ENCODE assay signal across 11 cellular contexts in the genomic region with DNA sequence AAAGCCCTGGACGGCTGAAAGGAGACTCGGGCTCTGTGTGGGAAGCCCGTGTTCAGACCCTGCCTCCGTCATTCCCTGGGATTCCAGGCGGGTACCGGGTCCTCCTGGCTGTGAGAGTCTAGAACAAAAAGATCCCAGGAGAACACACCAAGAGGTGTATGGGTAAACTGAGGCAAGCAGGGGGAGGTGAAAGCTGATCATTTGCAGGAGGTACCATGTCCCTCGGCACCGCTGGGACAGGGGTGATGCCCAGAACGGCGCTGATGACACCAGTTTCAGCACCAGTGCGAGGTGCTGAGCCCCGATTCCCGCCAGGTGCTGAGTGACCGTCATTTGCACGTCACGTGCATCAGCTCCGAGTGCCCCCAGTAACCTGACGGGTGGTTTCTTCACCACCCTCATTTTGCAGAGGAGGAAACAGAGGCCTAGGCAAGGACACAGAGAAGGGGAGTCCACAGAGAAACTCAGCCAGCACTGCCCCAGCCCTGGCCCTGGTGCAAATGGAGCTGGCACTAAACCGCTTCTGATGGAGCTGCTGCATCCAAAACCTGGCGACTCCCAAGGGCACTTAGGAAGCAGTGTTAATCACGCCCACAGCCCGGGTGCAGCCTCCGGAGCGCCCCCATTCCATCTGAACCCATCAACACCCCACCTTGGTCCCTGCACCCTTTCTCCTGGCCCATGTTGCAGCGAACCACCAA. TPM values are rescaled to one million over a fixed set of nuclear protein-coding genes. Genes with fewer than 3 reads are reported as not detected.
A peak's percentile ranks its signal among the peaks of the same experiment; 100 is the strongest.
DNase-seq lines count a peak whose midpoint lies in the region; ATAC-seq and TF ChIP-seq lines count a peak whose summit lies in the region.
"Had no signal": no experiment of that assay in that cellular context is flagged by ENCODE, and none has a peak within 500 bp of the region (broad histone marks: within the 10 kb centered on the region; RNA-seq: fewer than 3 reads in every experiment).

No MANE protein-coding gene starts in this region.

- no peaks in the 10 kb centered on the region for H3K27me3 Mint-ChIP-seq in CD4-positive, alpha-beta T cell

- H3K9me3 ChIP-seq in CD4-positive, alpha-beta T cell (ENCODE audit: control insufficient read depth, low read length): no peaks in the 10 kb centered on the region
- H3K9me3 ChIP-seq in psoas muscle (no peaks in the 10 kb centered on the region), uterus (no peaks in the 10 kb centered on the region)
- H3K9me3 ChIP-seq: SK-N-SH had no signal

- intact Hi-C loops in CD4-positive, alpha-beta T cell (cut with DNase I, micrococcal nuclease): loop anchor here (1.0 to 10.0 kb wide), 4 partner anchors 149 to 1114 kb away; a partner anchor contains a TSS
- intact Hi-C loops in psoas muscle (cut with DNase I): loop anchor here (1.0 to 5.0 kb wide), 3 partner anchors 47 to 149 kb away; no protein-coding TSS in a partner anchor
- intact Hi-C loops in uterus (cut with DNase I; ENCODE audit: low total_unique reads): loop anchor here (10.0 kb wide), 2 partner anchors 314 to 384 kb away; a partner anchor contains a TSS

- no peak for TF ChIP-seq POLR2A in uterus (IDR thresholded peaks at IDR 0.05)

- H3K27ac ChIP-seq in CD4-positive, alpha-beta T cell (ENCODE audit: low read depth, low read length): no peak overlapping the region
- H3K27ac ChIP-seq in cingulate gyrus (ENCODE audit: low read depth, low read length) (peak overlapping the region; percentile 96), psoas muscle (peak overlapping the region; percentile 32), uterus (peak overlapping the region in 1 of 2 donors; percentile 73)

- CTCF ChIA-PET in CD4-positive, alpha-beta T cell (lab: Charles Lee): interaction anchor here (2.1 kb wide), 1 partner anchor 149 kb away, joined by 7 read pairs; no protein-coding TSS in a partner anchor

- 46 to 77% (median 50%) methylated on average over 25 of the region's 25 CpGs for WGBS in psoas muscle, 3 donors

- H3K27me3 ChIP-seq in CD4-positive, alpha-beta T cell (ENCODE audit: control insufficient read depth, insufficient read depth, low read length): no peaks in the 10 kb centered on the region
- H3K27me3 ChIP-seq in psoas muscle (ENCODE audit: insufficient read depth in 3 of 3, low read length in 2 of 3) (no peaks in the 10 kb centered on the region), uterus (no peaks in the 10 kb centered on the region)

- no peaks in the 10 kb centered on the region for H3K9me3 Mint-ChIP-seq in CD4-positive, alpha-beta T cell
- H3K9me3 Mint-ChIP-seq: activated T-cell treated with anti-CD3 and anti-CD28 coated beads, Interleukin-2, amount 50 U/mL, for 72 hours had no signal

- POLR2A ChIA-PET in CD4-positive, alpha-beta T cell (lab: Charles Lee): interaction anchor here (1.1 kb wide), 1 partner anchor 37 kb away, joined by 3 read pairs; a partner anchor contains a TSS

- H3K36me3 ChIP-seq in psoas muscle (ENCODE audit: insufficient read depth in 1 of 2, low read depth in 1 of 2): peaks cover 0 to 16% of the 10 kb centered on the region in 2 donors
- no peaks in the 10 kb centered on the region for H3K36me3 ChIP-seq in uterus

- peak overlapping the region; percentile 30 for H3K4me3 ChIP-seq in psoas muscle
- H3K4me3 ChIP-seq in uterus: no peak overlapping the region

- DNase-seq in CD4-positive, alpha-beta T cell: no peak
- DNase-seq in NCI-H69 (lab: John Stamatoyannopoulos, UW): peak; percentile 28
- DNase-seq in psoas muscle: peak in 1 of 2 donors; percentile 61
- DNase-seq in uterus: no peak
- DNase-seq in activated CD4-positive, alpha-beta T cell treated with anti-CD3 and anti-CD28 coated beads for 1 hour: no peak
- DNase-seq in mucosa of gallbladder (ENCODE audit: low spot score): no peak

- ATAC-seq in CD4-positive, alpha-beta T cell (ENCODE audit: poor library complexity): no peak
- ATAC-seq in psoas muscle: no peak
- ATAC-seq in HG03045 (IDR thresholded peaks at IDR 0.05; ENCODE audit: unreplicated experiment): no peak
- ATAC-seq: stimulated activated naive CD8-positive, alpha-beta T cell treated with anti-CD3 and anti-CD28 coated beads, Interleukin-15, Interleukin-2, amounts not matched to agents 100 U/mL and 50 U/mL, for 24 hours had no signal

- TF ChIP-seq CTCF in CD4-positive, alpha-beta T cell (IDR thresholded peaks at IDR 0.05): peak; percentile 61
- TF ChIP-seq CTCF in psoas muscle (IDR thresholded peaks at IDR 0.05): no peak
- TF ChIP-seq CTCF in uterus (IDR thresholded peaks at IDR 0.05): no peak

- no peaks in the 10 kb centered on the region for H3K36me3 Mint-ChIP-seq in CD4-positive, alpha-beta T cell (ENCODE audit: low read depth)

- H3K4me3 Mint-ChIP-seq in CD4-positive, alpha-beta T cell: no peak overlapping the region
- H3K4me3 Mint-ChIP-seq: activated T-cell treated with anti-CD3 and anti-CD28 coated beads, Interleukin-2, amount 50 U/mL, for 72 hours had no signal

- no peak overlapping the region for H3K27ac Mint-ChIP-seq in CD4-positive, alpha-beta T cell
- H3K27ac Mint-ChIP-seq: activated T-cell treated with anti-CD3 and anti-CD28 coated beads, Interleukin-2, amount 50 U/mL, for 72 hours had no signal

- peaks cover 7% of the 10 kb centered on the region for H3K4me1 Mint-ChIP-seq in CD4-positive, alpha-beta T cell (ENCODE audit: low read depth)

- H3K4me1 ChIP-seq in psoas muscle (peaks cover 65% of the 10 kb centered on the region), uterus (no peaks in the 10 kb centered on the region)

RNA-seq across cellular contexts. Expression of a gene that starts 16.8 kb away (rescaled TPM):
- total RNA-seq in CD4-positive, alpha-beta T cell: 1 to 10 TPM; 6.0 to 6.3 TPM
- total RNA-seq in psoas muscle: 100 to 1,000 TPM; 151 to 206 (median 182) TPM
- polyA plus RNA-seq in psoas muscle: 100 to 1,000 TPM; 147 to 281 (median 177) TPM
- 10 to 100 TPM in 1 of 4 donors, 1 to 10 TPM in 3; 1.8 to 27.1 (median 6.6) TPM for total RNA-seq in uterus
- 19.3 TPM for total RNA-seq in mucosa of gallbladder

RNA-seq across cellular contexts. Expression of a gene that starts 36.9 kb away (rescaled TPM):
- 10 to 100 TPM; 29.0 to 37.5 TPM for total RNA-seq in CD4-positive, alpha-beta T cell
- total RNA-seq in psoas muscle: 100 to 1,000 TPM; 124 to 194 (median 162) TPM
- polyA plus RNA-seq in psoas muscle: 100 to 1,000 TPM; 158 to 207 (median 205) TPM
- 100 to 1,000 TPM in 1 of 4 donors, 10 to 100 TPM in 3; 20.9 to 101 (median 83.8) TPM for total RNA-seq in uterus
- total RNA-seq in mucosa of gallbladder: 115 TPM

RNA-seq across cellular contexts. Expression of a gene that starts 57.5 kb away (rescaled TPM):
- 10 to 100 TPM; 55.8 to 61.1 TPM for total RNA-seq in CD4-positive, alpha-beta T cell
- total RNA-seq in psoas muscle (10 to 100 TPM in 1 of 4 donors, 1 to 10 TPM in 3; 6.7 to 11.7 (median 8.4) TPM), uterus (10 to 100 TPM in 2 of 4 donors, 1 to 10 TPM in 2; 3.1 to 50.3 (median 9.3) TPM), mucosa of gallbladder (21.7 TPM)
- 1 to 10 TPM; 2.5 to 4.3 (median 3.0) TPM for polyA plus RNA-seq in psoas muscle
